8 cellular contexts compared by ENCODE assay signal in genomic region chr9:93159601-93160418, GRCh38. TPM values are rescaled to one million over a fixed set of nuclear protein-coding genes. Genes with fewer than 3 reads are reported as not detected.
DNase-seq lines count a peak whose midpoint lies in the region; ATAC-seq and TF ChIP-seq lines count a peak whose summit lies in the region.

No MANE protein-coding gene starts in this region.

- no peaks in the 10 kb centered on the region for H3K9me3 Mint-ChIP-seq in GM23338

- H3K4me2 ChIP-seq in GM23338, result no peak overlapping the region

- no peak overlapping the region for H3K27ac Mint-ChIP-seq in GM23338

- no peaks in the 10 kb centered on the region for H3K9me2 ChIP-seq in GM23338 (ENCODE audit: insufficient read depth)

- ATAC-seq in GM23338, result peak; percentile 99

- TF ChIP-seq CTCF in GM23338 (conservative IDR thresholded peaks at IDR 0.05; ENCODE audit: low read depth in 2 of 2), result peak; percentile 98 to 100

- H3K27me3 ChIP-seq in GM23338 (ENCODE audit: insufficient read depth) (no peaks in the 10 kb centered on the region), MG63 (no peaks in the 10 kb centered on the region)

- H3K27me3 Mint-ChIP-seq in GM23338 (ENCODE audit: insufficient read depth, low read depth, poor library complexity), result peaks cover 3% of the 10 kb centered on the region

- H3K4me3 ChIP-seq in GM23338 (no peak overlapping the region), MG63 (no peak overlapping the region)

- peak overlapping the region; percentile 47; the same call in 1 of the 2 replicates for H2AFZ ChIP-seq in GM23338

- peak; percentile 95 for DNase-seq in ELF-1 (ENCODE audit: low read depth, low spot score)
- peak; percentile 95 for DNase-seq in GM23338 (ENCODE audit: low spot score)
- peak; percentile 85 for DNase-seq in MG63
- peak; percentile 69 for DNase-seq in SW480 (ENCODE audit: low spot score)
- peak; percentile 48 for DNase-seq in activated naive CD8-positive, alpha-beta T cell treated with anti-CD3 and anti-CD28 coated beads, Interleukin-2, amount 50 U/mL, for 16 hours (ENCODE audit: low read depth, low spot score)
- peak; percentile 95 for DNase-seq in cardiac septum (ENCODE audit: low spot score)
- peak; percentile 26 for DNase-seq in pulmonary artery endothelial cell (ENCODE audit: low read depth, low spot score)
- no peak for DNase-seq in NCI-H446 treated with DMSO at 0.1 percent for 48 hours (lab: John Stamatoyannopoulos, UW)

- no peaks in the 10 kb centered on the region for H3K79me2 ChIP-seq in GM23338 (replicated peaks; ENCODE audit: insufficient read depth)

- no peak overlapping the region for H3K27ac ChIP-seq in GM23338 (ENCODE audit: low read depth)

- H3K4me1 ChIP-seq in GM23338 (ENCODE audit: insufficient read depth), result no peaks in the 10 kb centered on the region

- H3K36me3 Mint-ChIP-seq in GM23338 (ENCODE audit: low read depth), result no peaks in the 10 kb centered on the region

- no peaks in the 10 kb centered on the region for H3K4me1 Mint-ChIP-seq in GM23338

- intact Hi-C loops in cardiac septum (cut with DNase I), result loop anchor here (2.0 kb wide), 1 partner anchor 145 kb away; no protein-coding TSS in a partner anchor

- no peaks in the 10 kb centered on the region for H3F3A ChIP-seq in GM23338 (replicated peaks; ENCODE audit: low read depth)

- H3K36me3 ChIP-seq in GM23338 (ENCODE audit: insufficient read depth), result no peaks in the 10 kb centered on the region
- no peaks in the 10 kb centered on the region for H3K36me3 ChIP-seq in MG63

- no peak overlapping the region for H3K4me3 Mint-ChIP-seq in GM23338

- H4K20me1 ChIP-seq in GM23338 (replicated peaks; ENCODE audit: insufficient read depth), result no peaks in the 10 kb centered on the region

- H3K9me3 ChIP-seq in MG63, result no peaks in the 10 kb centered on the region

TF ChIP-seq in GM23338, 12 proteins besides CTCF, POLR2A, EP300 and RAD21 (continues in another document):
- TF ChIP-seq JUNB (IDR thresholded peaks at IDR 0.05; ENCODE audit: unreplicated experiment) (no peak), NANOG (IDR thresholded peaks at IDR 0.05; ENCODE audit: borderline replicate concordance) (no peak), ZNF331 (CRISPR knock-in tag; IDR thresholded peaks at IDR 0.05; ENCODE audit: low read depth) (no peak), ZNF462 (CRISPR knock-in tag; IDR thresholded peaks at IDR 0.05) (no peak), POLR2AphosphoS5 (IDR thresholded peaks at IDR 0.05; ENCODE audit: low read depth) (no peak), ETS1 (IDR thresholded peaks at IDR 0.05) (no peak), STAT1 (IDR thresholded peaks at IDR 0.05; ENCODE audit: unreplicated experiment) (no peak), EZH2phosphoT487 (IDR thresholded peaks at IDR 0.05; ENCODE audit: unreplicated experiment) (no peak), CREB1 (CRISPR knock-in tag; IDR thresholded peaks at IDR 0.05; ENCODE audit: low read depth) (no peak), ZNF114 (CRISPR knock-in tag; IDR thresholded peaks at IDR 0.05) (no peak), EZH2 (IDR thresholded peaks at IDR 0.05; ENCODE audit: low read depth, unreplicated experiment) (no peak)

RNA-seq across cellular contexts. Expression of gene WNK2, which starts 24.1 kb away (rescaled TPM):
- 93.4 and 102 TPM in 2 replicates for total RNA-seq in GM23338 (2014; rRNA removed; shearing (Covaris generic))
- 56.4 and 61.7 TPM in 2 replicates for polyA plus RNA-seq in GM23338 (2016; fragmentation: Nextera tagmentation; extraction: Ambion mirVana)
- 0.17 and 1.1 TPM in 2 replicates for total RNA-seq in MG63 (2014; rRNA removed; shearing (Covaris generic); ENCODE audit: low replicate concordance)
- 123 TPM for total RNA-seq in cardiac septum
- not detected in 2 replicates for total RNA-seq in pulmonary artery endothelial cell

RNA-seq across cellular contexts. Expression of gene NINJ1, which starts 25.8 kb away (rescaled TPM):
- 31.2 and 39.7 TPM in 2 replicates for total RNA-seq in GM23338 (2014; rRNA removed; shearing (Covaris generic))
- 33.3 and 36.3 TPM in 2 replicates for polyA plus RNA-seq in GM23338 (2016; fragmentation: Nextera tagmentation; extraction: Ambion mirVana)
- 22.5 and 71.0 TPM in 2 replicates for total RNA-seq in MG63 (2014; rRNA removed; shearing (Covaris generic); ENCODE audit: low replicate concordance)
- total RNA-seq in cardiac septum (46.4 TPM), pulmonary artery endothelial cell (44.7 and 47.2 TPM in 2 replicates)

Comparison
In these comparisons a context has a peak if more than half of its experiments do, and no peak if none do; other contexts are left out.
1. RNA of gene WNK2, which starts 24.1 kb away (total RNA-seq): 123 TPM in cardiac septum (single experiment) and 93.4 to 102 TPM in GM23338; 0.17 to 1.1 TPM in MG63 and not detected in pulmonary artery endothelial cell; every median in the first group is over 10 times any median in the second.